In the genomic region with DNA sequence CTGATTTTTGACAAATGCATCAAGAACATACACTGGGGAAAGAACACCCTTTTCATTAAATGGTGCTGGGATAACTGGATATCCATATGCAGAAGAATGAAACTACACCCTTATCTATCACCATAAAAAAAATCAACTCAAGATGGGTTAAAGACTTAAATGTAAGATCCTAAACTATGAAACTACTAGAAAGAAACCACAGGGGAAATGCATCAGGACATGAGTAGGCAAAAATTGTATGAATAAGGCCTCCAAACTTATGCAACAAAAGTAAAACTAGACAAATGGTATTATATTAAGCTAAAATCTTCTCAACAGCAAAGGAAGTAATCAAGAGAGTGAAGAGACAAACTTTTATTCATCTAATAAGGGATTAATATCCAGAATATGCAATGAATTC, we compare ENCODE assay signal across 30 cellular contexts.
DNase-seq lines count a peak whose midpoint lies in the region; ATAC-seq lines count a peak whose summit lies in the region.
"Had no signal": no experiment of that assay in that cellular context is flagged by ENCODE, and none has a peak within 500 bp of the region (broad histone marks: within the 10 kb centered on the region; RNA-seq: fewer than 3 reads in every experiment).

No MANE protein-coding gene starts in this region.

- peak; percentile 9 to 49 for DNase-seq in NOMO-1 (lab: John Stamatoyannopoulos, UW; ENCODE audit: unreplicated experiment in 2 of 2)
- DNase-seq in NOMO-1 treated with dmso at 0.1 percent for 144 hours (lab: John Stamatoyannopoulos, UW; ENCODE audit: unreplicated experiment): no peak
- peak; percentile 45 for DNase-seq in NOMO-1 treated with DMSO at 0.1 percent for 48 hours (lab: John Stamatoyannopoulos, UW; ENCODE audit: unreplicated experiment)
- peak; percentile 12 for DNase-seq in fibroblast of gingiva (ENCODE audit: low read depth)
- DNase-seq in stimulated activated naive CD4-positive, alpha-beta T cell treated with Interleukin-2 at 50 U/mL for 16 hours (lab: John Stamatoyannopoulos, UW): no peak
- DNase-seq in foreskin melanocyte: no peak
- DNase-seq: 8988T; activated B cell treated with CpG ODN at 0.5 μM for 24 hours; activated CD4-positive, alpha-beta T cell treated with anti-CD3 and anti-CD28 coated beads, Interleukin-2, amount 50 U/mL, for 4 hours; activated gamma-delta T cell treated with Interleukin-2 at 50 U/mL for 16 hours; activated naive CD8-positive, alpha-beta T cell treated with anti-CD3 and anti-CD28 coated beads, Interleukin-2, amount 50 U/mL, for 24 hours; activated T-cell treated with anti-CD3 and anti-CD28 coated beads, Interleukin-2, amount 50 U/mL, for 48 hours; CD4-positive, CD25-positive, alpha-beta regulatory T cell; cerebellar nuclear complex; DND-41; dorsolateral prefrontal cortex; mesenchymal stem cell; NCI-H1436 treated with DMSO at 0.1 percent for 48 hours; NCI-H446; NCI-H748 treated with DMSO at 0.1 percent for 48 hours; nephron progenitor cell; RPMI8226; sigmoid colon; SJCRH30; T1000 had no signal

- no peak for ATAC-seq in GM21515 (IDR thresholded peaks at IDR 0.05; ENCODE audit: unreplicated experiment)
- no peak for ATAC-seq in GM18502 (IDR thresholded peaks at IDR 0.05; ENCODE audit: poor library complexity, unreplicated experiment)
- ATAC-seq: activated naive CD8-positive, alpha-beta T cell treated with anti-CD3 and anti-CD28 coated beads, Interleukin-2, amount 50 U/mL, for 24 hours; HepG2; left lobe of liver; stimulated activated memory B cell treated with anti-CD40 and anti-IgM and Interleukin-4, amounts not matched to agents 10 μg/mL and 1 μg/mL and 100 μg/mL, for 72 hours had no signal

Comparison
In these comparisons a context has a peak if more than half of its experiments do, and no peak if none do; other contexts are left out.
1. DNase-seq: peak in NOMO-1 (2 of 2), NOMO-1 treated with DMSO at 0.1 percent for 48 hours (single experiment) and fibroblast of gingiva (single experiment); none in NOMO-1 treated with dmso at 0.1 percent for 144 hours (single experiment), stimulated activated naive CD4-positive, alpha-beta T cell treated with Interleukin-2 at 50 U/mL for 16 hours (single experiment) and foreskin melanocyte (single experiment).